Comparison of ENCODE assay signal across 10 cellular contexts in the genomic region with DNA sequence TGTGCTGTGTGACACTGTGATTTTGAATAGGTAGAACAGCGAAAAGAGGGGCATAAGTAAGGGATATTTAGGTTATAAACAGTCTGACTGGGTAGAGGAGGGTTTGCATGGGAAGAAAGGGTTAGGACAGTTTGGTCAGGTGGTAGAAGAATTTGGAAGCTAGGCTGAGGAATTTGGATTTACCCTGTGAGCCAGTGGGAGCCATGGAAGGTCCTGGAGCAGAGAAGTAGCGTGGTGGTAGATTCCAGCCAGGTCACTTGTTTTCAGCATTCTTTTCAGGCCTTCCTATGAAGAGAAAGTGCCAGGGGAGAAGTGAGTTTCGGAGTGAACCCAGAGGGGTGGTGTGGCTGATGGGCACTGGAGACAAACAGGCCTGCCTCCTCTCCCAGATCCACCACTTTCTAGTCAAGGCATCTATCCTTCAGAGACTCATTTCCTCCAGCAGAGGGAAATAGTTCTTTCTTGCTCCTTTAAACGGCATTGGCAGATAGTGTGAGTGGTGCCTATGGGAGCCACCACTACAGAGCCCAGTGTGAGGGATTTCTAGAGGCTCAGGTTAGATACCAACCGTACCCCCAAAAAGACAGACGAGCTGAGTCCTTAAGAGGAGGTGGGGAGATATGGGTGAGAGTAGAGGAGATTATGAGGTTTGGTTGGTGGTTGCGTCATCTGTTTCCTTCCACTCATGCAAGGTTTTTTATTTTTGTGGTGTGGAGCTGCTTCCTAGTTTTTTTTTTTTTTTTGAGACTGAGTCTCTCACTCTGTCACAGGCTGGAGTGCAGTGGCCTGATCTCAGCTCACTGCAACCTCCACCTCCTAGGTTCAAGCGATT. TPM values are rescaled to one million over a fixed set of nuclear protein-coding genes. Genes with fewer than 3 reads are reported as not detected.
DNase-seq lines count a peak whose midpoint lies in the region; ATAC-seq and TF ChIP-seq lines count a peak whose summit lies in the region.
"Had no signal": no experiment of that assay in that cellular context is flagged by ENCODE, and none has a peak within 500 bp of the region (broad histone marks: within the 10 kb centered on the region; RNA-seq: fewer than 3 reads in every experiment).

No MANE protein-coding gene starts in this region.

- H3K36me3 ChIP-seq in BLaER1, result peaks cover 19% of the 10 kb centered on the region
- peaks cover 4% of the 10 kb centered on the region; the same call in 1 of the 2 replicates for H3K36me3 ChIP-seq in IMR-90 (ENCODE audit: control insufficient read depth, insufficient read depth, low read length)
- H3K36me3 ChIP-seq in gastroesophageal sphincter, result no peaks in the 10 kb centered on the region
- no peaks in the 10 kb centered on the region for H3K36me3 ChIP-seq in WERI-Rb-1
- H3K36me3 ChIP-seq in uterus, result no peaks in the 10 kb centered on the region

- H3K4me1 ChIP-seq in BLaER1 (peaks cover 91% of the 10 kb centered on the region), IMR-90 (ENCODE audit: control insufficient read depth, insufficient read depth, low read length) (peaks cover 21% of the 10 kb centered on the region), gastroesophageal sphincter (peaks cover 0 to 47% (median 12%) of the 10 kb centered on the region in 3 donors), uterus (no peaks in the 10 kb centered on the region)

- CTCF ChIA-PET in IMR-90 (lab: Yijun Ruan, JAX), result interaction anchor here (0.6 to 1.0 kb wide), 2 partner anchors 9 to 452 kb away, joined by 4 read pairs; no protein-coding TSS in a partner anchor
- CTCF ChIA-PET in activated B cell treated with CpG ODN at 0.5 μM for 24 hours (lab: Charles Lee), result interaction anchor here (0.8 to 4.8 kb wide), 6 partner anchors 13 to 66 kb away, joined by 3 to 22 read pairs (median 5); partner anchors contain the start of genes HTD2 and RPP14

- no peak overlapping the region for H3K18ac ChIP-seq in IMR-90 (ENCODE audit: low read depth, low read length)

- peak overlapping the region; percentile 60 for H3K14ac ChIP-seq in IMR-90 (replicated peaks; ENCODE audit: low read depth, low read length)

- H2BK15ac ChIP-seq in IMR-90 (ENCODE audit: low read depth, low read length), result 0 out of 3 replicates have a peak overlapping the region, but pooled peaks have one; percentile 54

- no peak for TF ChIP-seq POLR2A in IMR-90 (IDR thresholded peaks at IDR 0.05; ENCODE audit: low read depth, low read length)
- TF ChIP-seq POLR2A in gastroesophageal sphincter (IDR thresholded peaks at IDR 0.05), result no peak
- no peak for TF ChIP-seq POLR2A in uterus (IDR thresholded peaks at IDR 0.05)

- no peak for TF ChIP-seq EP300 in gastroesophageal sphincter (IDR thresholded peaks at IDR 0.05)

- H3K4me2 ChIP-seq in BLaER1 (peak overlapping the region; percentile 92), IMR-90 (ENCODE audit: low read depth, low read length) (no peak overlapping the region)

- TF ChIP-seq RAD21 in IMR-90 (IDR thresholded peaks at IDR 0.05; ENCODE audit: low read length), result no peak

- H3K27ac ChIP-seq in BLaER1 (peak overlapping the region; percentile 97), IMR-90 (ENCODE audit: insufficient read depth, low read length) (no peak overlapping the region), gastroesophageal sphincter (no peak overlapping the region), WERI-Rb-1 (no peak overlapping the region), uterus (no peak overlapping the region)

- H3K9me3 ChIP-seq in BLaER1, result no peaks in the 10 kb centered on the region
- H3K9me3 ChIP-seq in IMR-90 (ENCODE audit: control insufficient read depth, insufficient read depth, low read length), result no peaks in the 10 kb centered on the region
- H3K9me3 ChIP-seq in gastroesophageal sphincter, result no peaks in the 10 kb centered on the region
- no peaks in the 10 kb centered on the region for H3K9me3 ChIP-seq in WERI-Rb-1 (ENCODE audit: severe bottlenecking)
- no peaks in the 10 kb centered on the region for H3K9me3 ChIP-seq in uterus

- peak; percentile 39 for DNase-seq in IMR-90
- DNase-seq in activated B cell treated with CpG ODN at 0.5 μM for 24 hours, result no peak
- peak; percentile 45 for DNase-seq in iris pigment epithelial cell (ENCODE audit: low read depth)
- DNase-seq in NCI-H2107 (lab: John Stamatoyannopoulos, UW), result no peak
- no peak for DNase-seq in WERI-Rb-1
- DNase-seq in uterus, result no peak
- DNase-seq: DMS53, NCI-H1105 treated with DMSO at 0.1 percent for 48 hours had no signal

- ATAC-seq in IMR-90 (ENCODE audit: low read depth), result no peak; the same call in none of the 2 replicates
- peak; percentile 15 for ATAC-seq in activated B cell treated with CpG ODN at 0.5 μM for 24 hours (ENCODE audit: low read depth)
- ATAC-seq in gastroesophageal sphincter, result no peak

- no peaks in the 10 kb centered on the region for H3K27me3 ChIP-seq in BLaER1
- no peaks in the 10 kb centered on the region for H3K27me3 ChIP-seq in IMR-90 (ENCODE audit: control insufficient read depth, insufficient read depth, low read length)
- no peaks in the 10 kb centered on the region for H3K27me3 ChIP-seq in gastroesophageal sphincter
- no peaks in the 10 kb centered on the region for H3K27me3 ChIP-seq in WERI-Rb-1 (ENCODE audit: insufficient read depth, low read depth, severe bottlenecking)
- no peaks in the 10 kb centered on the region for H3K27me3 ChIP-seq in uterus

- H3K23ac ChIP-seq in IMR-90 (ENCODE audit: low read depth, low read length), result no peak overlapping the region

- peak overlapping the region; percentile 75 for H2AK9ac ChIP-seq in IMR-90 (replicated peaks; ENCODE audit: low read depth, low read length, poor library complexity)

- WGBS in IMR-90 (ENCODE audit: extremely low coverage in 2 of 2, insufficient read length in 1 of 2), 2 experiments, result 78% methylated on average over 2 of the region's 8 CpGs; no CpG with 5 or more reads in 1 of the 2 experiments
- WGBS in gastroesophageal sphincter (ENCODE audit: low coverage in 1 of 2), 2 donors, result 83 to 87% methylated on average over 7 to 8 of the region's 8 CpGs

- H3K9me1 ChIP-seq in IMR-90 (ENCODE audit: insufficient read depth, low read length), result peaks cover 23% of the 10 kb centered on the region

- H2BK20ac ChIP-seq in IMR-90 (ENCODE audit: low read depth, low read length), result peak overlapping the region; percentile 60

- H4K20me1 ChIP-seq in BLaER1 (no peaks in the 10 kb centered on the region; the same call in 1 of the 2 replicates), IMR-90 (ENCODE audit: insufficient read depth, low read length) (peaks cover 27% of the 10 kb centered on the region; the same call in 1 of the 2 replicates)

- no peak overlapping the region for H3K56ac ChIP-seq in IMR-90 (ENCODE audit: extremely low read depth, insufficient read depth, low read length)

- in situ Hi-C loops in IMR-90 (cut with MboI; ENCODE audit: low sequenced_read_pairs), result no loop called here

- peak overlapping the region; percentile 56 for H3K4me3 ChIP-seq in BLaER1
- no peak overlapping the region for H3K4me3 ChIP-seq in IMR-90 (ENCODE audit: insufficient read depth, low read depth, low read length)
- H3K4me3 ChIP-seq in gastroesophageal sphincter, result no peak overlapping the region
- H3K4me3 ChIP-seq in WERI-Rb-1 (ENCODE audit: low read depth, low read length), result no peak overlapping the region
- no peak overlapping the region for H3K4me3 ChIP-seq in uterus

- TF ChIP-seq CTCF in IMR-90 (conservative IDR thresholded peaks at IDR 0.05; ENCODE audit: low read depth, low read length) (0 out of 2 replicates have a peak, but pooled peaks have one; percentile 6), activated B cell treated with CpG ODN at 0.5 μM for 24 hours (IDR thresholded peaks at IDR 0.05) (no peak), gastroesophageal sphincter (IDR thresholded peaks at IDR 0.05) (no peak), WERI-Rb-1 (IDR thresholded peaks at IDR 0.05; ENCODE audit: low read depth, low read length) (no peak), uterus (IDR thresholded peaks at IDR 0.05) (no peak)

- H3K36me3 Mint-ChIP-seq in activated B cell treated with CpG ODN at 0.5 μM for 24 hours (ENCODE audit: low read depth), result peaks cover 11% of the 10 kb centered on the region

- H3K4me3 Mint-ChIP-seq in activated B cell treated with CpG ODN at 0.5 μM for 24 hours, result peak overlapping the region; percentile 92

- H3K27ac Mint-ChIP-seq in activated B cell treated with CpG ODN at 0.5 μM for 24 hours, result peak overlapping the region; percentile 100

- H2AK5ac ChIP-seq in IMR-90 (ENCODE audit: low read depth, low read length), result peak overlapping the region; percentile 37

- H2BK5ac ChIP-seq in IMR-90 (ENCODE audit: low read depth, low read length, poor library complexity, severe bottlenecking), result no peak overlapping the region

- H3K9me3 Mint-ChIP-seq in activated B cell treated with CpG ODN at 0.5 μM for 24 hours, result no peaks in the 10 kb centered on the region

- H3K4me1 Mint-ChIP-seq in activated B cell treated with CpG ODN at 0.5 μM for 24 hours, result peaks cover 98% of the 10 kb centered on the region

- BruUV-seq in IMR-90 (replicated peaks; lab: Mats Ljungman, UMichigan), result no TSS peak

- intact Hi-C loops in IMR-90 (cut with micrococcal nuclease), result loop anchor here (5.0 kb wide), 1 partner anchor 33 kb away; no protein-coding TSS in a partner anchor
- intact Hi-C loops in activated B cell treated with CpG ODN at 0.5 μM for 24 hours (cut with micrococcal nuclease), result loop anchor here (2.0 kb wide), 1 partner anchor 61 kb away; no protein-coding TSS in a partner anchor
- intact Hi-C loops in uterus (cut with DNase I; ENCODE audit: low total_unique reads), result no loop called here

- peak overlapping the region; percentile 42 for H3K4ac ChIP-seq in IMR-90 (ENCODE audit: low read depth, low read length)

- no peak overlapping the region for H2AFZ ChIP-seq in IMR-90 (replicated peaks; ENCODE audit: low read length, poor library complexity)

- H3K79me1 ChIP-seq in IMR-90 (ENCODE audit: low read depth in 1 of 2, low read length in 2 of 2), result peaks cover 30 to 78% of the 10 kb centered on the region in 2 experiments

- dilution Hi-C loops in IMR-90 (cut with HindIII; ENCODE audit: low sequenced_read_pairs, unreplicated experiment), result no loop called here

- POLR2A ChIA-PET in IMR-90 (lab: Charles Lee; ENCODE audit: unreplicated experiment), result interaction anchor here (0.6 kb wide), 1 partner anchor 9 kb away, joined by 4 read pairs; no protein-coding TSS in a partner anchor
- POLR2A ChIA-PET in activated B cell treated with CpG ODN at 0.5 μM for 24 hours (lab: Charles Lee), result interaction anchor here (0.5 to 11.3 kb wide), 12 partner anchors 8 to 1490 kb away, joined by 3 to 565 read pairs (median 4); partner anchors contain the start of genes PDHB and PXK

- H4K8ac ChIP-seq in IMR-90 (ENCODE audit: low read depth in 2 of 2, low read length in 2 of 2), result peak overlapping the region in 1 of 2 experiments; percentile 17; a peak in 1 of 4 replicates

- H2BK120ac ChIP-seq in IMR-90 (ENCODE audit: low read depth, low read length), result peak overlapping the region; percentile 35; the same call in 1 of the 2 replicates

- peak overlapping the region; percentile 62; the same call in 1 of the 2 replicates for H4K91ac ChIP-seq in IMR-90 (ENCODE audit: insufficient read depth, low read depth, low read length)

- no peaks in the 10 kb centered on the region for H3K27me3 Mint-ChIP-seq in activated B cell treated with CpG ODN at 0.5 μM for 24 hours

- no peak overlapping the region for H4K5ac ChIP-seq in IMR-90 (ENCODE audit: low read depth, low read length)

- peak overlapping the region; percentile 74 for H3K9ac ChIP-seq in BLaER1
- H3K9ac ChIP-seq in IMR-90 (ENCODE audit: low read depth, low read length), result no peak overlapping the region

RNA-seq across cellular contexts. Expression of gene PXK, which starts 21.2 kb away (rescaled TPM):
- total RNA-seq in IMR-90 (2012; rRNA removed) (14.3 and 15.6 TPM in 2 replicates), activated B cell treated with CpG ODN at 0.5 μM for 24 hours (70.3 and 81.3 TPM in 2 replicates), gastroesophageal sphincter (10 to 100 TPM; 29.3 to 41.0 (median 34.4) TPM), uterus (10 to 100 TPM; 15.1 to 50.5 (median 41.1) TPM)
- 16.4 and 17.7 TPM in 2 replicates for polyA plus RNA-seq in IMR-90 (2012; rRNA removed)
- 7.9 and 8.2 TPM in 2 replicates for polyA plus RNA-seq in IMR-90 (2012; cell fraction: cytosol; rRNA removed)
- 5.9 and 25.5 TPM in 2 replicates for polyA plus RNA-seq in IMR-90 (2012; cell fraction: nucleus; rRNA removed; ENCODE audit: low replicate concordance)

RNA-seq across cellular contexts. Expression of gene HTD2, which starts 47.6 kb away (rescaled TPM):
- total RNA-seq in IMR-90 (2012; rRNA removed) (11.4 and 13.3 TPM in 2 replicates), activated B cell treated with CpG ODN at 0.5 μM for 24 hours (11.4 TPM in 2 replicates), gastroesophageal sphincter (10 to 100 TPM in 3 of 4 donors, 1 to 10 TPM in 1; 3.3 to 19.8 (median 11.9) TPM), uterus (10 to 100 TPM in 2 of 4 donors, 1 to 10 TPM in 2; 1.2 to 39.6 (median 7.8) TPM)
- polyA plus RNA-seq in IMR-90 (2012; rRNA removed), result 5.7 and 6.4 TPM in 2 replicates
- polyA plus RNA-seq in IMR-90 (2012; cell fraction: cytosol; rRNA removed), result 1.5 and 1.9 TPM in 2 replicates
- polyA plus RNA-seq in IMR-90 (2012; cell fraction: nucleus; rRNA removed; ENCODE audit: low replicate concordance), result 0.73 and 4.8 TPM in 2 replicates

RNA-seq across cellular contexts. Expression of gene RPP14, which starts 47.9 kb away (rescaled TPM):
- 6.6 and 11.9 TPM in 2 replicates for total RNA-seq in IMR-90 (2012; rRNA removed)
- 6.5 and 7.8 TPM in 2 replicates for polyA plus RNA-seq in IMR-90 (2012; rRNA removed)
- polyA plus RNA-seq in IMR-90 (2012; cell fraction: cytosol; rRNA removed), result 3.2 TPM in 2 replicates
- polyA plus RNA-seq in IMR-90 (2012; cell fraction: nucleus; rRNA removed; ENCODE audit: low replicate concordance), result 1.6 and 7.7 TPM in 2 replicates
- 17.5 and 17.7 TPM in 2 replicates for total RNA-seq in activated B cell treated with CpG ODN at 0.5 μM for 24 hours
- total RNA-seq in gastroesophageal sphincter, result 10 to 100 TPM; 12.3 to 14.4 (median 14.1) TPM
- total RNA-seq in uterus, result 10 to 100 TPM in 2 of 4 donors, 1 to 10 TPM in 2; 1.5 to 26.7 (median 9.7) TPM

Comparison
In these comparisons a context has a peak if more than half of its experiments do, and no peak if none do; other contexts are left out.
1. DNase-seq: peak in IMR-90 (single experiment) and iris pigment epithelial cell (single experiment); none in activated B cell treated with CpG ODN at 0.5 μM for 24 hours (single experiment), NCI-H2107 (single experiment), WERI-Rb-1 (single experiment) and uterus (0 of 2).